Comparison of ENCODE assay signal across 8 cellular contexts in the genomic region with DNA sequence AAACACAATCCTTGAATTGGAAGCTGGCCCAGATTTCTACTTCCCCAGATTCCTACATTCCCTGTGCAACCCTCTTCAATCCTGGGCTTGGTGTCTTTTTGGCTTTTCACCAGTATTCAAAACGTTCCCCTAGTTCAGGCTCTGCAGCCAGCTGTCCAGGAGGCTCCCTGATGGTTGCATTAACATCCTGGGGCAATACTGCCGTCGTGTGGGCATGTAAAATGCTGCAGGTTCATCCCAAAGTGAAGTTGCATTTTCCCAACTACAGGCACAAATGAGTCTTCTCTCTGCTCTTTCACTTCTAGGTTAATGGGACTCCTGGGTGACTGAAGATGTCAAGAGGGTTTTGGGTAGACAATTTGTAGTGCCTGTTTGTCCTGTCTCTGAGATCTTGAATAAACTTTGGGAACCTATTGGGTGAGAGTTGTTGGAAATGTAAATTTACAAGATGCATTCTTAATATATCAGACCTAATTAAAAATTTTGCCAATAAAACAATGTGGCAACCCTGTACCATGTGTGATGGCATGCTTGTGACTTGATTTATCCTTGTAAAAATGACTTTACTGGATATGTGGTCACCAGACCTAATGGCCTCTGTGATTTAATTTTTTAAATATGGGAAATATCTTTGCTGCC. TPM values are rescaled to one million over a fixed set of nuclear protein-coding genes. Genes with fewer than 3 reads are reported as not detected.
DNase-seq lines count a peak whose midpoint lies in the region; ATAC-seq and TF ChIP-seq lines count a peak whose summit lies in the region.

No MANE protein-coding gene starts in this region.

- intact Hi-C loops in thyroid gland (cut with DNase I), result no loop called here

- TF ChIP-seq CTCF in 22Rv1 (IDR thresholded peaks at IDR 0.05), result peak; percentile 60
- peak; percentile 81 for TF ChIP-seq CTCF in GM06990 (IDR thresholded peaks at IDR 0.05; ENCODE audit: insufficient read depth, low read length, poor library complexity, severe bottlenecking)
- peak; percentile 29 to 77 (median 48) for TF ChIP-seq CTCF in thyroid gland (IDR thresholded peaks at IDR 0.05)

- peak; percentile 46 for ATAC-seq in esophagus mucosa
- ATAC-seq in HG03571 (IDR thresholded peaks at IDR 0.05; ENCODE audit: unreplicated experiment), result no peak
- ATAC-seq in activated CD4-positive, CD25-positive, alpha-beta regulatory T cell treated with anti-CD3 and anti-CD28 coated beads, Interleukin-2, amount 50 U/mL, for 24 hours, result no peak

- H3K9me3 ChIP-seq in thyroid gland, result no peaks in the 10 kb centered on the region

- DNase-seq in GM06990 (ENCODE audit: extremely low read depth, insufficient read length) (peak; percentile 4), NCI-H526 treated with DMSO at 0.1 percent for 48 hours (lab: John Stamatoyannopoulos, UW) (peak; percentile 8), thyroid gland (peak; percentile 60 to 62)
- no peak for DNase-seq in stimulated activated naive CD4-positive, alpha-beta T cell treated with Interleukin-2 at 50 U/mL for 16 hours (lab: John Stamatoyannopoulos, UW)

- TF ChIP-seq POLR2A in thyroid gland (IDR thresholded peaks at IDR 0.05), result no peak

- H3K36me3 ChIP-seq in GM06990 (ENCODE audit: control insufficient read depth, insufficient read depth, low read length) (no peaks in the 10 kb centered on the region), thyroid gland (no peaks in the 10 kb centered on the region)

- no peak overlapping the region for H3K4me3 ChIP-seq in GM06990 (replicated peaks; ENCODE audit: low read depth, low read length)
- H3K4me3 ChIP-seq in thyroid gland (replicated peaks in 1 of 3), result no peak overlapping the region

- H3K27me3 ChIP-seq in GM06990 (replicated peaks; ENCODE audit: control insufficient read depth, insufficient read depth, low read length) (no peaks in the 10 kb centered on the region), thyroid gland (no peaks in the 10 kb centered on the region)

- WGBS in thyroid gland, 2 donors, result 2% methylated on average over 3 of the region's 3 CpGs

- H3K4me1 ChIP-seq in thyroid gland, result no peaks in the 10 kb centered on the region

- H3K27ac ChIP-seq in 22Rv1 (no peak overlapping the region), thyroid gland (no peak overlapping the region)

RNA-seq across cellular contexts. Expression of gene SOX14, which starts 28.6 kb away (rescaled TPM):
- total RNA-seq in esophagus mucosa, result not detected
- not detected for total RNA-seq in thyroid gland
